Comparison of ENCODE assay signal across 17 cellular contexts in genomic region chr1:56816909-56817308, GRCh38. TPM values are rescaled to one million over a fixed set of nuclear protein-coding genes. Genes with fewer than 3 reads are reported as not detected.
DNase-seq lines count a peak whose midpoint lies in the region; ATAC-seq and TF ChIP-seq lines count a peak whose summit lies in the region.
"Had no signal": no experiment of that assay in that cellular context is flagged by ENCODE, and none has a peak within 500 bp of the region (broad histone marks: within the 10 kb centered on the region; RNA-seq: fewer than 3 reads in every experiment).

No MANE protein-coding gene starts in this region.

- TF ChIP-seq POLR2A in prostate gland (IDR thresholded peaks at IDR 0.05) = no peak

- intact Hi-C loops in heart right ventricle (cut with DNase I) = loop anchor here in 4 of 10 donors (5.0 to 10.0 kb wide), 4 partner anchors 55 to 1532 kb away; partner anchors contain the start of gene PRKAA2 (in 2 of the 4)
- intact Hi-C loops in cardiac septum (cut with DNase I) = loop anchor here (5.0 kb wide), 1 partner anchor 170 kb away; the partner anchor contains the start of gene PRKAA2
- intact Hi-C loops in prostate gland (cut with DNase I) = loop anchor here (5.0 kb wide), 1 partner anchor 225 kb away; no protein-coding TSS in a partner anchor

- no peak for TF ChIP-seq CTCF in heart right ventricle (IDR thresholded peaks at IDR 0.05)
- no peak for TF ChIP-seq CTCF in prostate gland (IDR thresholded peaks at IDR 0.05)

- DNase-seq in heart right ventricle = no peak
- DNase-seq in cardiac septum (ENCODE audit: low spot score) = no peak
- peak; percentile 54 for DNase-seq in NCI-H2196 (lab: John Stamatoyannopoulos, UW; ENCODE audit: unreplicated experiment)
- DNase-seq in HuH-7.5 (ENCODE audit: low spot score) = no peak
- no peak for DNase-seq in prostate gland (ENCODE audit: low spot score)
- DNase-seq in AG20443 (ENCODE audit: low spot score) = no peak
- DNase-seq: activated CD4-positive, CD25-positive, alpha-beta regulatory T cell treated with anti-CD3 and anti-CD28 coated beads, Interleukin-2, amount 50 U/mL, for 72 hours; activated naive CD4-positive, alpha-beta T cell treated with Interleukin-2 at 50 U/mL for 16 hours; NCI-H1930; SIG-M5 had no signal

- H3K4me3 ChIP-seq in heart right ventricle = peak overlapping the region in 7 of 10 donors; percentile 3 to 40 (median 31)
- no peak overlapping the region for H3K4me3 ChIP-seq in thymus (ENCODE audit: low read length)
- H3K4me3 ChIP-seq in prostate gland = no peak overlapping the region

- peaks cover 0 to 42% (median 9%) of the 10 kb centered on the region in 9 donors for H3K4me1 ChIP-seq in heart right ventricle
- H3K4me1 ChIP-seq in thymus (ENCODE audit: control insufficient read depth, insufficient read depth, low read length) = no peaks in the 10 kb centered on the region
- H3K4me1 ChIP-seq in prostate gland (replicated peaks) = peaks cover 14% of the 10 kb centered on the region

- WGBS in heart right ventricle, 2 donors = 51 to 69% methylated on average over 4 of the region's 4 CpGs
- WGBS in thymus = 76% methylated on average over 4 of the region's 4 CpGs
- WGBS in prostate gland = 85% methylated on average over 4 of the region's 4 CpGs

- H3K27ac ChIP-seq in heart right ventricle = peak overlapping the region in 9 of 10 donors; percentile 40 to 85 (median 81)
- peak overlapping the region; percentile 21 for H3K27ac ChIP-seq in thymus (ENCODE audit: low read depth)
- no peak overlapping the region for H3K27ac ChIP-seq in prostate gland

- H3K27me3 ChIP-seq in heart right ventricle (peaks cover 0 to 6% (median 0%) of the 10 kb centered on the region in 7 donors), thymus (ENCODE audit: control insufficient read depth, insufficient read depth) (no peaks in the 10 kb centered on the region), prostate gland (replicated peaks; ENCODE audit: insufficient read depth) (no peaks in the 10 kb centered on the region)

- ATAC-seq in heart right ventricle (no peak), HG02870 (IDR thresholded peaks at IDR 0.05; ENCODE audit: unreplicated experiment) (peak; percentile 74)

- H3K9me3 ChIP-seq in heart right ventricle = peaks cover 0 to 15% (median 0%) of the 10 kb centered on the region in 11 donors
- no peaks in the 10 kb centered on the region for H3K9me3 ChIP-seq in thymus (ENCODE audit: control insufficient read depth)
- no peaks in the 10 kb centered on the region for H3K9me3 ChIP-seq in prostate gland

- H3K36me3 ChIP-seq in heart right ventricle = no peaks in the 10 kb centered on the region
- H3K36me3 ChIP-seq in thymus (ENCODE audit: control insufficient read depth, insufficient read depth) = no peaks in the 10 kb centered on the region
- H3K36me3 ChIP-seq in prostate gland = no peaks in the 10 kb centered on the region

RNA-seq across cellular contexts. Expression of gene FYB2, which starts 2.3 kb away (rescaled TPM):
- total RNA-seq in heart right ventricle (10 to 100 TPM in 5 of 10 donors, 1 to 10 TPM in 5; 8.0 to 17.4 (median 9.9) TPM), cardiac septum (6.0 TPM), prostate gland (1 to 10 TPM; 7.8 to 8.2 TPM)
- polyA plus RNA-seq in heart right ventricle (100 to 1,000 TPM in 1 of 2 donors, under 1 TPM in 1; 0.22 to 123 TPM), thymus (34.4 TPM)
- total RNA-seq: fibroblast of villous mesenchyme, HT1080, osteocyte had no signal

RNA-seq across cellular contexts. Expression of gene C8A, which starts 37.7 kb away (rescaled TPM):
- total RNA-seq in heart right ventricle (under 1 TPM in 1 of 10 donors, not detected in 9; 0.09 TPM), cardiac septum (not detected), prostate gland (not detected)
- polyA plus RNA-seq in heart right ventricle (not detected), thymus (0.02 TPM)
- total RNA-seq: cerebellum, fibroblast of villous mesenchyme, HT1080, osteocyte, temporal lobe had no signal

Comparison
In these comparisons a context has a peak if more than half of its experiments do, and no peak if none do; other contexts are left out.
1. H3K27ac ChIP-seq: peak in heart right ventricle (9 of 10) and thymus (single experiment); none in prostate gland (0 of 2).
2. H3K4me3 ChIP-seq: peak in heart right ventricle (7 of 10); none in thymus (single experiment) and prostate gland (0 of 2).